In the genomic region with DNA sequence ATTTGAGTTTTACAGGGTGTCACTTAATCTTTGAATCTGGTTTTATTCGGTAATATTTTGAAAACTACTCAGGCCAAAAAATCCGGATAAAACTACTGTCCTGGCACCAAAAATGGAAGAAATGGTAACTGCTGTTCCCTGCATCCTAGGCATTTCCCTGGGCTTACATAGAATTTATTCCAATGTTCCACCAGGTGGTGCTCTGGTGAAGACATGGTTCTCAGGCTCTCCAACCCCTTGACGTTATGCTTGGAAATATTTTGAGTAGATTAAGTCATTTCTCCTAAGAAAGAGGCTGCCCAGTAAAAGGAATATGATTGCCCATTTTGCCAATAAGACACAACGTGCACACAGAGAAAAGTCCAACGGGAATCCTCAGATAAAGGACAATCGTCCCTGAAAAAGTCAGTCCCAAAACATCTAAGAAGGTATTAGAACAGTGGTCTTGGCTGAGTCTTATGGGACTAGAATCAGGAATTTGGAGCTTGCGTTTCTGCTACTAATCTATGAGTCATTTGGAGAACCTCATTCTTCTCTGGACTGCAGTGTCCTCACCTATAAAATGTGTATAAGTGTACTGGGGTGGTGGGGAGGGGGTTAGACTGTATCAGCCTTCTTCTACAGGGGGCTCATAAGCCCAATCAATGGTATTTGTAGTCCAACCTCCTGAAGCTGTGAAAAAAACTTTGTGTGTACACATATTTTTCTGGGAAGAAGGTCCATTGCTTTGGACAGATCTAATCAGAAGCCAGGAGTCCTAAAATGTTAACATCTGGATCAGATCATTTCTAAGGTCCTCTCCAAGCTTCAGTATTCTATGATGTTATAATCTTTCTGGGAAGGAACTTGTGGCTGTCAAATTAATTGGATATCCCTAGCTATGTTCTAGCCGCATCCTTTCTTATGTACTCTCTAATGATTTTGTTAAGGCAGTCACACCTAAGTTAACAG, we compare ENCODE assay signal across 9 cellular contexts.
DNase-seq lines count a peak whose midpoint lies in the region; ATAC-seq and TF ChIP-seq lines count a peak whose summit lies in the region.
"Had no signal": no experiment of that assay in that cellular context is flagged by ENCODE, and none has a peak within 500 bp of the region (broad histone marks: within the 10 kb centered on the region; RNA-seq: fewer than 3 reads in every experiment).

No MANE protein-coding gene starts in this region.

- peak; percentile 13 for DNase-seq in EL
- DNase-seq in SK-N-MC (ENCODE audit: low read depth, low spot score): peak; percentile 74
- peak; percentile 85 for DNase-seq in glomerular endothelial cell (ENCODE audit: extremely low read depth, low read depth, low spot score)
- DNase-seq in retina: peak; percentile 9
- DNase-seq in HuH-7.5 (ENCODE audit: low spot score): no peak

- H3K4me2 ChIP-seq in KMS-11: no peak overlapping the region

- no peaks in the 10 kb centered on the region for H3K36me3 ChIP-seq in KMS-11 (ENCODE audit: insufficient read depth)
- no peaks in the 10 kb centered on the region for H3K36me3 ChIP-seq in SK-N-MC (ENCODE audit: insufficient read depth, low read length)
- H3K36me3 ChIP-seq: SJSA1 had no signal

- no peak overlapping the region for H2AFZ ChIP-seq in KMS-11 (ENCODE audit: low read depth)

- no peak overlapping the region for H3K27ac ChIP-seq in KMS-11
- H3K27ac ChIP-seq in SK-N-MC: peak overlapping the region; percentile 96
- H3K27ac ChIP-seq: SJSA1 had no signal

- H3K4me3 ChIP-seq in KMS-11 (IDR thresholded peaks at IDR 0.05; ENCODE audit: insufficient read depth, low read depth, low read length) (no peak overlapping the region), SK-N-MC (peak overlapping the region; percentile 39)
- H3K4me3 ChIP-seq: SJSA1 had no signal

- no peak overlapping the region for H3K9ac ChIP-seq in KMS-11
- H3K9ac ChIP-seq in SK-N-MC (ENCODE audit: insufficient read length): peak overlapping the region; percentile 60

- 0 out of 2 replicates have a peak, but pooled peaks have one; percentile 24 for TF ChIP-seq CTCF in KMS-11 (conservative IDR thresholded peaks at IDR 0.05; ENCODE audit: low read depth, low read length)

- H3K79me2 ChIP-seq in KMS-11 (ENCODE audit: insufficient read depth, low read depth): no peaks in the 10 kb centered on the region

- H3K27me3 ChIP-seq in KMS-11 (ENCODE audit: insufficient read depth, low read depth): no peaks in the 10 kb centered on the region
- H3K27me3 ChIP-seq: SJSA1 had no signal

- ATAC-seq in HG02571 (IDR thresholded peaks at IDR 0.05; ENCODE audit: unreplicated experiment): no peak
- no peak for ATAC-seq in activated CD4-positive, CD25-positive, alpha-beta regulatory T cell treated with anti-CD3 and anti-CD28 coated beads, Interleukin-2, amount 50 U/mL, for 24 hours

- no peaks in the 10 kb centered on the region for H3K9me3 ChIP-seq in SK-N-MC (ENCODE audit: low read depth, low read length)
- H3K9me3 ChIP-seq: SJSA1 had no signal

- H3K4me1 ChIP-seq in KMS-11 (ENCODE audit: low read depth, poor library complexity, severe bottlenecking): no peaks in the 10 kb centered on the region
- H3K4me1 ChIP-seq: SJSA1 had no signal

- H4K20me1 ChIP-seq in KMS-11 (ENCODE audit: insufficient read depth): no peaks in the 10 kb centered on the region
